ENCODE assay signal across 27 cellular contexts in the genomic region with DNA sequence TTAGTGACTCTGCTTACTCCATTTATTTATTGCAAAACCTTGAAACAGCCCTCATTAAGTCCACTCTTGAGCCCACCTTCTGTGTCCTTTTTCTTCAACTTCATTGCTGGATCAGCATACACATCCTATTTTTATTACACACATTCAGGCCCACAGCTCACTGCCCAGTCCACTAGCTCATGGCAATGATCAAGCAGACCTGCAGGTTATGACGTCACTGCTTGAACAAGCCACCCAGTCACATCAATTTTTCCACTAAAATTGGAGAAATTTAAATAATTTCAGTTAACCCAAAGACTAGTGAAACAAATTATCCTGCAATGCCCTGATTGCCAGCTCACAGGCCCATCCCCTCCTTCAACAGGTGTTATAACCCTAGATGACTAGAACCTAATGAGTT.
"Had no signal": no experiment of that assay in that cellular context is flagged by ENCODE, and none has a peak within 500 bp of the region (broad histone marks: within the 10 kb centered on the region; RNA-seq: fewer than 3 reads in every experiment).

No MANE protein-coding gene starts in this region.

- H3K4me1 ChIP-seq: stomach, suprapubic skin, testis, tibial artery, tibial nerve, upper lobe of left lung, upper lobe of right lung, uterus, vagina had no signal

- DNase-seq: stimulated activated CD4-positive, alpha-beta T cell treated with anti-CD3 and anti-CD28 coated beads, Interleukin-2, amount 100 ng/mL, for 48 hours; stimulated activated CD4-positive, alpha-beta T cell treated with anti-CD3 and anti-CD28 coated beads, Interleukin-4, amount 100 ng/mL, for 1 hour; stimulated activated CD4-positive, alpha-beta T cell treated with anti-CD3 and anti-CD28 coated beads, Interleukin-4, amount 100 ng/mL, for 24 hours; stimulated activated CD4-positive, alpha-beta T cell treated with anti-CD3 and anti-CD28 coated beads, Interleukin-4, amount 100 ng/mL, for 4 hours; stimulated activated CD8-positive, alpha-beta memory T cell treated with anti-CD3 and anti-CD28 coated beads, Interleukin-4, amount 100 ng/mL, for 48 hours; stimulated activated naive B cell treated with anti-CD40 and anti-IgM and Interleukin-4, amounts not matched to agents 10 μg/mL and 1 μg/mL and 100 μg/mL, for 72 hours; stimulated activated naive CD4-positive, alpha-beta T cell; stimulated activated naive CD4-positive, alpha-beta T cell treated with Interleukin-2 at 50 U/mL for 16 hours; stimulated activated naive CD8-positive, alpha-beta T cell treated with anti-CD3 and anti-CD28 coated beads, Interleukin-15, amount 100 ng/mL, for 72 hours; stimulated activated naive CD8-positive, alpha-beta T cell treated with anti-CD3 and anti-CD28 coated beads, Interleukin-15, Interleukin-2, amounts not matched to agents 100 U/mL and 50 U/mL, for 24 hours; stomach; substantia nigra; testis; thyroid gland; tibial artery; transverse colon; trophoblast cell; upper lobe of left lung; upper lobe of right lung; uterus had no signal

- H3K27me3 ChIP-seq: stomach, suprapubic skin, testis, thyroid gland, tibial artery, tibial nerve, transverse colon, upper lobe of left lung, upper lobe of right lung, uterus, vagina had no signal

- FAIRE-seq: urothelium cell line had no signal

- H3K4me3 ChIP-seq: stomach, suprapubic skin, testis, thoracic aorta, thyroid gland, tibial artery, tibial nerve, transverse colon, upper lobe of left lung, upper lobe of right lung, uterus, vagina had no signal

- H3K27ac ChIP-seq: stomach, suprapubic skin, testis, thoracic aorta, thyroid gland, tibial artery, tibial nerve, transverse colon, upper lobe of left lung, upper lobe of right lung, uterus, vagina had no signal

- ATAC-seq: stimulated activated effector memory CD8-positive, alpha-beta T cell treated with anti-CD3 and anti-CD28 coated beads, Interleukin-12 subunit alpha, Interleukin-12 subunit beta, amount 100 ng/mL, for 72 hours; stimulated activated memory B cell treated with anti-CD40 and anti-IgM and Interleukin-4, amounts not matched to agents 10 μg/mL and 1 μg/mL and 100 μg/mL, for 72 hours; stimulated activated naive B cell treated with anti-CD40 and anti-IgM and Interleukin-4, amounts not matched to agents 10 μg/mL and 1 μg/mL and 100 μg/mL, for 72 hours; stimulated activated naive CD8-positive, alpha-beta T cell treated with anti-CD3 and anti-CD28 coated beads, Interleukin-15, amount 100 ng/mL, for 72 hours; stimulated activated naive CD8-positive, alpha-beta T cell treated with anti-CD3 and anti-CD28 coated beads, Interleukin-15, Interleukin-2, amounts not matched to agents 100 U/mL and 50 U/mL, for 24 hours; upper lobe of right lung had no signal

- H3K36me3 ChIP-seq: stomach, suprapubic skin, thoracic aorta, thyroid gland, tibial artery, tibial nerve, transverse colon, upper lobe of left lung, upper lobe of right lung, uterus, vagina had no signal

- H3K9me3 ChIP-seq: stomach, suprapubic skin, testis, thoracic aorta, thyroid gland, tibial artery, tibial nerve, transverse colon, upper lobe of left lung, upper lobe of right lung, uterus, vagina had no signal
